1 cellular context compared by ENCODE assay signal in the genomic region with DNA sequence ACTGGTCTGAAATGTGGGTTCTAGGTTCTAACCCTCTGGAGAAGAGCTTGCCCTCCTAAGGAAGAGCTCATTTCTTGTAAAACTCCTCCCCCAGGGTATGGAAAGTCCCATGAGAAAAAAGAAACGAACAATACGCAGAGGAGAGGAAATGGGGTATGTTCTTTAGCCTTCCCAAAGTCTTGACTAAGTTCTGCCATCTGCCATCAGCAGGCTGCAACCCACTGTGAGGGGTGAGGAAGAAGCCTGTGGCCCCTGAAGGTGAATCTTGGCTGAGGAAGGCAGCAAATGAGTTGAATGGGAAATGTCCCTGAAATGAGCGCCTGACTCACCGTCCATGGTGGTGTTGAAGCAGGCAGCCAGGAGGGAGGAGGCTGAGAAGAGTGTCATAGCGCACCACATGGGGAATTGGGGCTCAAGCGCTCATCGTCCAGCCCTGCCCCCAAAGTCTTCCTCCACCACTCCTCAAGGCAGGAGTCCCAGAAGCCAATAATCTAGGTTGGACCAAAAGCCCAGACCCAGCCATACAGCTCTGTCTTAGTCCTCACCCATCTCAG.
TF ChIP-seq lines count a peak whose summit lies in the region.

No MANE protein-coding gene starts in this region.

TF ChIP-seq in HEK293T, 16 proteins besides CTCF, POLR2A, EP300 and RAD21 (continued from another document):
- TF ChIP-seq FOXM1 (IDR thresholded peaks at IDR 0.05; ENCODE audit: borderline replicate concordance), result no peak
- TF ChIP-seq, protein P1, sequence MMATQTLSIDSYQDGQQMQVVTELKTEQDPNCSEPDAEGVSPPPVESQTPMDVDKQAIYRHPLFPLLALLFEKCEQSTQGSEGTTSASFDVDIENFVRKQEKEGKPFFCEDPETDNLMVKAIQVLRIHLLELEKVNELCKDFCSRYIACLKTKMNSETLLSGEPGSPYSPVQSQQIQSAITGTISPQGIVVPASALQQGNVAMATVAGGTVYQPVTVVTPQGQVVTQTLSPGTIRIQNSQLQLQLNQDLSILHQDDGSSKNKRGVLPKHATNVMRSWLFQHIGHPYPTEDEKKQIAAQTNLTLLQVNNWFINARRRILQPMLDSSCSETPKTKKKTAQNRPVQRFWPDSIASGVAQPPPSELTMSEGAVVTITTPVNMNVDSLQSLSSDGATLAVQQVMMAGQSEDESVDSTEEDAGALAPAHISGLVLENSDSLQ (IDR thresholded peaks at IDR 0.05), result no peak
- TF ChIP-seq L3MBTL2 (conservative IDR thresholded peaks at IDR 0.05), result no peak
- no peak for TF ChIP-seq ARNT (IDR thresholded peaks at IDR 0.05)
